Comparison of ENCODE assay signal across 9 cellular contexts in the genomic region with DNA sequence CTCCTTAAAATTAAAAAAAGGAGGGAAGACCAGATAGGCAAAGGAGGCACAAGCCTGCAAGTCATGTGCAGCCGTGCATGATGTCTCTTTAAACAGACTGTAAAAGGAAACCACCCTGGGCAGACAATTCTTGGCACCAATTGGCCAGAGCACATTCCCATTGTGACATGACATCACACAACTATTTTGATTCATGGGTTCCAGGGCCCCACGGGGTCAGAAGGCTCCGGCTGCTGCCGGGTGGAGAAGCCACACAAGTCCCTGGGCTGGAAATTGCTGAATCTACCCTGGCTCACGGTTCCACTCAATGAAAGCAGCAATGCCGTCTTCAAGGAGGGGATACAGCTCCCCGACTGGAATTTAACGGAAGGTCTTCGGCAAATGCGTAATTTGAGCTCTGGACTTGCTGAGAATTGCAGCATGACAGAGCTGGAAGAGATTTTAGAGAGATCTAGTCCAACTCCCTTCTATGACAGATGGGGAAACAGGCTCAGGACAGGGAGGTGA.
DNase-seq lines count a peak whose midpoint lies in the region; ATAC-seq and TF ChIP-seq lines count a peak whose summit lies in the region.
"Had no signal": no experiment of that assay in that cellular context is flagged by ENCODE, and none has a peak within 500 bp of the region (broad histone marks: within the 10 kb centered on the region; RNA-seq: fewer than 3 reads in every experiment).

No MANE protein-coding gene starts in this region.

- H3K36me3 ChIP-seq in brain microvascular endothelial cell (replicated peaks): no peaks in the 10 kb centered on the region
- no peaks in the 10 kb centered on the region for H3K36me3 ChIP-seq in thoracic aorta
- H3K36me3 ChIP-seq: HAP-1 had no signal

- peak; percentile 76 for TF ChIP-seq CTCF in brain microvascular endothelial cell (IDR thresholded peaks at IDR 0.05; ENCODE audit: low read depth, low read length, missing control alignments)
- TF ChIP-seq CTCF in thoracic aorta (IDR thresholded peaks at IDR 0.05): no peak

- H3K4me3 ChIP-seq in brain microvascular endothelial cell (ENCODE audit: low read depth, low read length): peak overlapping the region; percentile 49
- peak overlapping the region; percentile 59 for H3K4me3 ChIP-seq in thoracic aorta
- H3K4me3 ChIP-seq: HAP-1 had no signal

- no peaks in the 10 kb centered on the region for H3K9me3 ChIP-seq in thoracic aorta
- H3K9me3 ChIP-seq: HAP-1 had no signal

- in situ Hi-C loops in brain microvascular endothelial cell (cut with HindIII; ENCODE audit: low pct_ligation_motif_present, low sequenced_read_pairs): no loop called here

- DNase-seq in DMS114 treated with DMSO at 0.1 percent for 48 hours (lab: John Stamatoyannopoulos, UW; ENCODE audit: unreplicated experiment) (peak; percentile 61), NCI-H2107 (lab: John Stamatoyannopoulos, UW) (peak; percentile 84), brain microvascular endothelial cell (peak; percentile 98), kidney tubule cell (ENCODE audit: low spot score) (peak; percentile 98), thoracic aorta (ENCODE audit: low spot score) (peak; percentile 28), HUDEP-2 (lab: John Stamatoyannopoulos, UW; ENCODE audit: unreplicated experiment in 76 of 76) (no peak)

- no peaks in the 10 kb centered on the region for H3K27me3 ChIP-seq in brain microvascular endothelial cell (replicated peaks)
- H3K27me3 ChIP-seq in thoracic aorta (replicated peaks; ENCODE audit: insufficient read depth): no peaks in the 10 kb centered on the region

- peaks cover 5 to 22% of the 10 kb centered on the region in 2 donors for H3K4me1 ChIP-seq in thoracic aorta (ENCODE audit: control insufficient read depth in 1 of 2, low read depth in 2 of 2)

- H3K27ac ChIP-seq in brain microvascular endothelial cell: peak overlapping the region; percentile 64
- H3K27ac ChIP-seq in thoracic aorta: no peak overlapping the region

- ATAC-seq in thoracic aorta (ENCODE audit: insufficient number of reproducible peaks, low FRiP score, low read depth) (peak; percentile 89), GM21737 (IDR thresholded peaks at IDR 0.05; ENCODE audit: unreplicated experiment) (no peak), GM18867 (IDR thresholded peaks at IDR 0.05; ENCODE audit: unreplicated experiment) (no peak)

Comparison
In these comparisons a context has a peak if more than half of its experiments do, and no peak if none do; other contexts are left out.
1. DNase-seq: peak in DMS114 treated with DMSO at 0.1 percent for 48 hours (single experiment), NCI-H2107 (single experiment), brain microvascular endothelial cell (single experiment), kidney tubule cell (single experiment) and thoracic aorta (single experiment); none in HUDEP-2 (0 of 76).